Comparison of ENCODE assay signal across 23 cellular contexts in genomic region chr6:110113989-110114388, GRCh38.
"Had no signal": no experiment of that assay in that cellular context is flagged by ENCODE, and none has a peak within 500 bp of the region (broad histone marks: within the 10 kb centered on the region; RNA-seq: fewer than 3 reads in every experiment).

No MANE protein-coding gene starts in this region.

- DNase-seq: dorsolateral prefrontal cortex; effector CD4-positive, alpha-beta T cell; head of caudate nucleus; kidney; mammary epithelial cell; mesendoderm; midbrain; naive thymus-derived CD4-positive, alpha-beta T cell; nucleus accumbens; ovary; posterior cingulate gyrus; psoas muscle; right cardiac atrium; sigmoid colon; stimulated activated CD4-positive, alpha-beta T cell treated with anti-CD3 and anti-CD28 coated beads, Interleukin-2, amount 100 ng/mL, for 24 hours; stimulated activated CD4-positive, alpha-beta T cell treated with anti-CD3 and anti-CD28 coated beads, Interleukin-4, amount 100 ng/mL, for 24 hours; stimulated activated naive CD4-positive, alpha-beta T cell treated with Interleukin-2 at 50 U/mL for 16 hours; stomach; tibial artery had no signal

- H3K27ac Mint-ChIP-seq: naive thymus-derived CD4-positive, alpha-beta T cell; nephron; neural progenitor cell; stimulated activated effector memory CD8-positive, alpha-beta T cell treated with anti-CD3 and anti-CD28 coated beads, Interleukin-12 subunit alpha, Interleukin-12 subunit beta, amount 100 ng/mL, for 72 hours; type B pancreatic cell had no signal

- H3K27ac ChIP-seq: dorsolateral prefrontal cortex, neural progenitor cell, ovary, psoas muscle, sigmoid colon, stomach, tibial artery had no signal

- H3K27me3 Mint-ChIP-seq: type B pancreatic cell had no signal

- H3K4me1 Mint-ChIP-seq: naive thymus-derived CD4-positive, alpha-beta T cell; nephron; stimulated activated effector memory CD8-positive, alpha-beta T cell treated with anti-CD3 and anti-CD28 coated beads, Interleukin-12 subunit alpha, Interleukin-12 subunit beta, amount 100 ng/mL, for 72 hours had no signal

- H3K4me1 ChIP-seq: psoas muscle, sigmoid colon, tibial artery had no signal

- H3K4me3 Mint-ChIP-seq: naive thymus-derived CD4-positive, alpha-beta T cell; nephron; neural progenitor cell; stimulated activated effector memory CD8-positive, alpha-beta T cell treated with anti-CD3 and anti-CD28 coated beads, Interleukin-12 subunit alpha, Interleukin-12 subunit beta, amount 100 ng/mL, for 72 hours; type B pancreatic cell had no signal

- H3K4me3 ChIP-seq: dorsolateral prefrontal cortex, neural progenitor cell, ovary, psoas muscle, sigmoid colon, stomach, tibial artery had no signal

- H3K27me3 ChIP-seq: dorsolateral prefrontal cortex, neural progenitor cell, ovary, sigmoid colon, stomach, tibial artery had no signal

- H3K9me3 ChIP-seq: ovary, psoas muscle, sigmoid colon, stomach, tibial artery had no signal

- H3K36me3 Mint-ChIP-seq: stimulated activated effector memory CD8-positive, alpha-beta T cell treated with anti-CD3 and anti-CD28 coated beads, Interleukin-12 subunit alpha, Interleukin-12 subunit beta, amount 100 ng/mL, for 72 hours had no signal

- H3K36me3 ChIP-seq: ovary, stomach, tibial artery had no signal

- H3K9me3 Mint-ChIP-seq: stimulated activated effector memory CD8-positive, alpha-beta T cell treated with anti-CD3 and anti-CD28 coated beads, Interleukin-12 subunit alpha, Interleukin-12 subunit beta, amount 100 ng/mL, for 72 hours; type B pancreatic cell had no signal
